In the genomic region with DNA sequence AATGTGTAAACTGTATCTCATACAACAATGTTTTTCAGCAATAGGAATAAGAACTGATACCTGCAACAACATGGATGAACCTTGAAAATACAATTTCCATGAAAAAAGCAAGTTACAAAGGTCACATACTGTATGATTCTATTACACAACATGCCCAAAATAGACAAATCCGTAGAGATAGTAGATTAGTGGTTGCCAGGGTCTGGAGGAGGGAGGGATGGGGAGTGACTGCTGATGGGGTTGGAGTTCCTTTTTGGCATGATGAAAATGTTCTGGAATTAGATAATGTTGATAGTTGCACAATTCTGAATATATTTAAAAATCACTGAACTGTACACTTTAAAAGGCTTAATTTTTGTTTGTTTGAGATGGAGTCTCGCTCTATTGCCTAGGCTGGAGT, we compare ENCODE assay signal across 1 cellular context.
TF ChIP-seq lines count a peak whose summit lies in the region.

No MANE protein-coding gene starts in this region.

TF ChIP-seq in liver, 16 proteins besides CTCF, POLR2A, EP300 and RAD21 (continued from another document):
- TF ChIP-seq, protein P1, sequence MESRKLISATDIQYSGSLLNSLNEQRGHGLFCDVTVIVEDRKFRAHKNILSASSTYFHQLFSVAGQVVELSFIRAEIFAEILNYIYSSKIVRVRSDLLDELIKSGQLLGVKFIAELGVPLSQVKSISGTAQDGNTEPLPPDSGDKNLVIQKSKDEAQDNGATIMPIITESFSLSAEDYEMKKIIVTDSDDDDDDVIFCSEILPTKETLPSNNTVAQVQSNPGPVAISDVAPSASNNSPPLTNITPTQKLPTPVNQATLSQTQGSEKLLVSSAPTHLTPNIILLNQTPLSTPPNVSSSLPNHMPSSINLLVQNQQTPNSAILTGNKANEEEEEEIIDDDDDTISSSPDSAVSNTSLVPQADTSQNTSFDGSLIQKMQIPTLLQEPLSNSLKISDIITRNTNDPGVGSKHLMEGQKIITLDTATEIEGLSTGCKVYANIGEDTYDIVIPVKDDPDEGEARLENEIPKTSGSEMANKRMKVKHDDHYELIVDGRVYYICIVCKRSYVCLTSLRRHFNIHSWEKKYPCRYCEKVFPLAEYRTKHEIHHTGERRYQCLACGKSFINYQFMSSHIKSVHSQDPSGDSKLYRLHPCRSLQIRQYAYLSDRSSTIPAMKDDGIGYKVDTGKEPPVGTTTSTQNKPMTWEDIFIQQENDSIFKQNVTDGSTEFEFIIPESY (IDR thresholded peaks at IDR 0.05), result peak; percentile 48
- TF ChIP-seq SP1 (IDR thresholded peaks at IDR 0.05), result peak; percentile 68
- TF ChIP-seq, protein P2, sequence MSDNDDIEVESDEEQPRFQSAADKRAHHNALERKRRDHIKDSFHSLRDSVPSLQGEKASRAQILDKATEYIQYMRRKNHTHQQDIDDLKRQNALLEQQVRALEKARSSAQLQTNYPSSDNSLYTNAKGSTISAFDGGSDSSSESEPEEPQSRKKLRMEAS (IDR thresholded peaks at IDR 0.05), result no peak
- TF ChIP-seq, protein P3, sequence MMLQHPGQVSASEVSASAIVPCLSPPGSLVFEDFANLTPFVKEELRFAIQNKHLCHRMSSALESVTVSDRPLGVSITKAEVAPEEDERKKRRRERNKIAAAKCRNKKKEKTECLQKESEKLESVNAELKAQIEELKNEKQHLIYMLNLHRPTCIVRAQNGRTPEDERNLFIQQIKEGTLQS (IDR thresholded peaks at IDR 0.05), result peak; percentile 18
- no peak for TF ChIP-seq TAF1 (conservative IDR thresholded peaks at IDR 0.05)
- peak; percentile 60 for TF ChIP-seq HNF4G (IDR thresholded peaks at IDR 0.05)
- no peak for TF ChIP-seq GABPA (IDR thresholded peaks at IDR 0.05 in 1 of 2, conservative IDR thresholded peaks at IDR 0.05 in 1 of 2)
- peak; percentile 80 to 82 for TF ChIP-seq HNF4A (conservative IDR thresholded peaks at IDR 0.05)
- TF ChIP-seq EGR1 (IDR thresholded peaks at IDR 0.05; ENCODE audit: low read depth in 2 of 2), result no peak
TF ChIP-seq in liver: peak in this region for 10.
